In genomic region chr18:28003451-28003850, GRCh38 we compare ENCODE assay signal across 13 cellular contexts.
DNase-seq lines count a peak whose midpoint lies in the region; ATAC-seq and TF ChIP-seq lines count a peak whose summit lies in the region.
"Had no signal": no experiment of that assay in that cellular context is flagged by ENCODE, and none has a peak within 500 bp of the region (broad histone marks: within the 10 kb centered on the region; RNA-seq: fewer than 3 reads in every experiment).

No MANE protein-coding gene starts in this region.

- H3K27me3 ChIP-seq in mammary epithelial cell (ENCODE audit: insufficient read depth, low read length) = peaks cover 3% of the 10 kb centered on the region
- H3K27me3 ChIP-seq in left ventricle myocardium inferior (ENCODE audit: low read depth) = no peaks in the 10 kb centered on the region
- no peaks in the 10 kb centered on the region for H3K27me3 ChIP-seq in Karpas-422 (ENCODE audit: low read length)
- H3K27me3 ChIP-seq: left lung had no signal

- H3K9me3 ChIP-seq in mammary epithelial cell (replicated peaks; ENCODE audit: insufficient read depth, low read length) (no peaks in the 10 kb centered on the region), left ventricle myocardium inferior (replicated peaks) (no peaks in the 10 kb centered on the region), Karpas-422 (ENCODE audit: low read length) (peaks cover 7% of the 10 kb centered on the region)
- H3K9me3 ChIP-seq: left lung had no signal

- TF ChIP-seq CTCF in mammary epithelial cell (conservative IDR thresholded peaks at IDR 0.05 in 1 of 2, IDR thresholded peaks at IDR 0.05 in 1 of 2; ENCODE audit: extremely low read depth in 1 of 2, insufficient read depth in 1 of 2, low read depth in 1 of 2, low read length in 2 of 2) = no peak
- no peak for TF ChIP-seq CTCF in left ventricle myocardium inferior (IDR thresholded peaks at IDR 0.05; ENCODE audit: borderline replicate concordance)

- H3K4me2 ChIP-seq in mammary epithelial cell (ENCODE audit: insufficient read depth, low read depth, low read length) (no peak overlapping the region), Karpas-422 (ENCODE audit: low read depth, low read length, poor library complexity, severe bottlenecking) (no peak overlapping the region)

- BruUV-seq in mammary epithelial cell (replicated peaks; lab: Mats Ljungman, UMichigan) = no TSS peak

- H3K4me1 ChIP-seq in mammary epithelial cell (ENCODE audit: insufficient read depth, low read length) (no peaks in the 10 kb centered on the region), left ventricle myocardium inferior (peaks cover 39% of the 10 kb centered on the region), Karpas-422 (ENCODE audit: low read length) (no peaks in the 10 kb centered on the region)
- H3K4me1 ChIP-seq: left lung had no signal

- no peak overlapping the region for H2AFZ ChIP-seq in mammary epithelial cell (ENCODE audit: low read depth, low read length)
- no peak overlapping the region for H2AFZ ChIP-seq in Karpas-422 (ENCODE audit: low read length)

- H3K9me2 ChIP-seq in Karpas-422 (replicated peaks; ENCODE audit: insufficient read depth, low read length) = no peaks in the 10 kb centered on the region

- in situ Hi-C loops in mammary epithelial cell (cut with MboI; ENCODE audit: low sequenced_read_pairs in 2 of 2) = no loop called here

- CTCF ChIA-PET in mammary epithelial cell (lab: Charles Lee; ENCODE audit: low non-redundant PET) = no interaction called here

- no peaks in the 10 kb centered on the region for H3K36me3 ChIP-seq in mammary epithelial cell (ENCODE audit: insufficient read depth, low read length)
- H3K36me3 ChIP-seq in left ventricle myocardium inferior = peaks cover 13% of the 10 kb centered on the region
- H3K36me3 ChIP-seq in Karpas-422 (ENCODE audit: insufficient read depth, low read length) = no peaks in the 10 kb centered on the region
- H3K36me3 ChIP-seq: left lung had no signal

- H3K4me3 ChIP-seq in mammary epithelial cell (replicated peaks in 1 of 3; ENCODE audit: insufficient read depth in 1 of 3, low read depth in 2 of 3, low read length in 3 of 3) = no peak overlapping the region
- H3K4me3 ChIP-seq in left ventricle myocardium inferior = no peak overlapping the region
- no peak overlapping the region for H3K4me3 ChIP-seq in Karpas-422 (ENCODE audit: low read length)
- H3K4me3 ChIP-seq: left lung had no signal

- peak; percentile 65 for ATAC-seq in Right ventricle myocardium superior (ENCODE audit: poor library complexity)
- no peak for ATAC-seq in GM21515 (IDR thresholded peaks at IDR 0.05; ENCODE audit: unreplicated experiment)
- ATAC-seq: left lung, natural killer cell had no signal

- no peak overlapping the region for H3K9ac ChIP-seq in mammary epithelial cell (ENCODE audit: insufficient read depth, low read length)
- no peak overlapping the region for H3K9ac ChIP-seq in Karpas-422 (ENCODE audit: low read length)

- H3K79me2 ChIP-seq in mammary epithelial cell (ENCODE audit: insufficient read depth, low read length) (no peaks in the 10 kb centered on the region), Karpas-422 (ENCODE audit: low read length) (no peaks in the 10 kb centered on the region)

- 93% methylated on average over 5 of the region's 5 CpGs for WGBS in mammary epithelial cell (ENCODE audit: low coverage, missing lambda C conversion rate)

- intact Hi-C loops in Right ventricle myocardium superior (cut with DNase I) (no loop called here), cardiac septum (cut with DNase I) (loop anchor here (10.0 kb wide), 1 partner anchor 171 kb away; the partner anchor contains the start of gene CDH2), mammary epithelial cell (cut with micrococcal nuclease) (no loop called here), left ventricle myocardium inferior (cut with micrococcal nuclease) (loop anchor here (10.0 kb wide), 1 partner anchor 61 kb away; no protein-coding TSS in a partner anchor)

- H4K20me1 ChIP-seq in mammary epithelial cell (ENCODE audit: insufficient read depth, low read length) (no peaks in the 10 kb centered on the region), Karpas-422 (ENCODE audit: insufficient read depth, low read depth, low read length) (no peaks in the 10 kb centered on the region)

- no peak for DNase-seq in Right ventricle myocardium superior
- no peak for DNase-seq in cardiac septum (ENCODE audit: low spot score)
- DNase-seq in mammary epithelial cell = peak; percentile 15
- DNase-seq in left ventricle myocardium inferior = no peak
- DNase-seq in superior temporal gyrus (ENCODE audit: extremely low spot score) = peak; percentile 78
- no peak for DNase-seq in Karpas-422
- DNase-seq in cerebellar nuclear complex (lab: John Stamatoyannopoulos, UW) = no peak
- DNase-seq: activated naive CD4-positive, alpha-beta T cell treated with anti-CD3 and anti-CD28 coated beads, Interleukin-2, amount 50 U/mL, for 16 hours; left lung; natural killer cell; NCI-H1694 treated with DMSO at 0.1 percent for 48 hours; SIG-M5 had no signal

- no peak overlapping the region for H3K27ac ChIP-seq in mammary epithelial cell (ENCODE audit: insufficient read depth, low read depth, low read length)
- peak overlapping the region; percentile 68 for H3K27ac ChIP-seq in left ventricle myocardium inferior (replicated peaks)
- H3K27ac ChIP-seq in Karpas-422 (ENCODE audit: low read length) = no peak overlapping the region
- H3K27ac ChIP-seq: left lung had no signal

- dilution Hi-C loops in mammary epithelial cell (cut with HindIII; ENCODE audit: low sequenced_read_pairs) = no loop called here

Comparison
In these comparisons a context has a peak if more than half of its experiments do, and no peak if none do; other contexts are left out.
1. intact Hi-C loops: an anchor here in cardiac septum (10.0 kb wide) and left ventricle myocardium inferior (10.0 kb wide); none called in Right ventricle myocardium superior and mammary epithelial cell.
2. DNase-seq: peak in mammary epithelial cell (single experiment) and superior temporal gyrus (single experiment); none in Right ventricle myocardium superior (single experiment), cardiac septum (single experiment), left ventricle myocardium inferior (single experiment), Karpas-422 (single experiment) and cerebellar nuclear complex (0 of 2).